Comparison of ENCODE assay signal across 8 cellular contexts in genomic region chr6:150068173-150068785, GRCh38. TPM values are rescaled to one million over a fixed set of nuclear protein-coding genes. Genes with fewer than 3 reads are reported as not detected.
DNase-seq lines count a peak whose midpoint lies in the region; ATAC-seq and TF ChIP-seq lines count a peak whose summit lies in the region.

No MANE protein-coding gene starts in this region.

- TF ChIP-seq CTCF in coronary artery (IDR thresholded peaks at IDR 0.05): no peak

- H3K9me3 Mint-ChIP-seq in naive B cell: no peaks in the 10 kb centered on the region

- H4K20me1 ChIP-seq in BLaER1 treated with 17β-estradiol and CSF1 and Interleukin-3, amounts not matched to agents 10 nM and 100 nM: peaks cover 0 to 17% (median 0%) of the 10 kb centered on the region in 11 experiments; a peak in 5 of 22 replicates

- H3K4me1 Mint-ChIP-seq in naive B cell: peaks cover 15 to 20% (median 19%) of the 10 kb centered on the region in 3 donors

- H3K36me3 ChIP-seq in BLaER1 treated with 17β-estradiol and CSF1 and Interleukin-3, amounts not matched to agents 10 nM and 100 nM: peaks cover 0 to 17% (median 3%) of the 10 kb centered on the region in 11 experiments; a peak in 3 of 22 replicates
- no peaks in the 10 kb centered on the region for H3K36me3 ChIP-seq in MG63

- H3K4me3 Mint-ChIP-seq in naive B cell: peak overlapping the region; percentile 78 to 94 (median 90)

- DNase-seq in MG63: no peak
- DNase-seq in coronary artery (ENCODE audit: low spot score): peak; percentile 54
- no peak for DNase-seq in naive B cell
- no peak for DNase-seq in inferior parietal cortex (ENCODE audit: extremely low spot score)
- DNase-seq in NOMO-1 treated with DMSO at 0.1 percent for 48 hours (lab: John Stamatoyannopoulos, UW; ENCODE audit: unreplicated experiment): no peak
- DNase-seq in activated CD8-positive, alpha-beta memory T cell treated with anti-CD3 and anti-CD28 coated beads, Interleukin-2, amount 50 U/mL, for 4 hours: no peak

- H3K27me3 Mint-ChIP-seq in naive B cell: peaks cover 34 to 51% (median 48%) of the 10 kb centered on the region in 3 donors

- no peaks in the 10 kb centered on the region for H3K9me3 ChIP-seq in BLaER1 treated with 17β-estradiol and CSF1 and Interleukin-3, amounts not matched to agents 10 nM and 100 nM (replicated peaks in 1 of 11)
- no peaks in the 10 kb centered on the region for H3K9me3 ChIP-seq in MG63

- peak overlapping the region; percentile 95 to 99 (median 97) for H3K4me2 ChIP-seq in BLaER1 treated with 17β-estradiol and CSF1 and Interleukin-3, amounts not matched to agents 10 nM and 100 nM

- peaks cover 20 to 43% (median 33%) of the 10 kb centered on the region in 10 experiments for H3K4me1 ChIP-seq in BLaER1 treated with 17β-estradiol and CSF1 and Interleukin-3, amounts not matched to agents 10 nM and 100 nM

- H3K9ac ChIP-seq in BLaER1 treated with 17β-estradiol and CSF1 and Interleukin-3, amounts not matched to agents 10 nM and 100 nM: peak overlapping the region; percentile 64 to 82 (median 77); a peak in 21 of 22 replicates

- peaks cover 0 to 4% of the 10 kb centered on the region in 2 donors for H3K36me3 Mint-ChIP-seq in naive B cell

- peak overlapping the region in 10 of 11 experiments; percentile 32 to 74 (median 58); a peak in 18 of 22 replicates for H3K27ac ChIP-seq in BLaER1 treated with 17β-estradiol and CSF1 and Interleukin-3, amounts not matched to agents 10 nM and 100 nM
- H3K27ac ChIP-seq in coronary artery: peak overlapping the region; percentile 56 to 84

- ATAC-seq in naive B cell (ENCODE audit: low read depth in 2 of 2) (no peak), HG02571 (IDR thresholded peaks at IDR 0.05; ENCODE audit: unreplicated experiment) (no peak)

- peaks cover 0 to 7% (median 0%) of the 10 kb centered on the region in 11 experiments; a peak in 3 of 22 replicates for H3K27me3 ChIP-seq in BLaER1 treated with 17β-estradiol and CSF1 and Interleukin-3, amounts not matched to agents 10 nM and 100 nM
- H3K27me3 ChIP-seq in MG63: no peaks in the 10 kb centered on the region

- peak overlapping the region; percentile 65 to 84 (median 72) for H3K4me3 ChIP-seq in BLaER1 treated with 17β-estradiol and CSF1 and Interleukin-3, amounts not matched to agents 10 nM and 100 nM
- H3K4me3 ChIP-seq in MG63: peak overlapping the region; percentile 74
- H3K4me3 ChIP-seq in coronary artery: peak overlapping the region; percentile 81

- peak overlapping the region in 2 of 6 donors; percentile 31 to 43 for H3K27ac Mint-ChIP-seq in naive B cell

RNA-seq across cellular contexts. Expression of gene ULBP3, which starts 0.6 kb away (rescaled TPM):
- total RNA-seq in MG63 (2014; rRNA removed; shearing (Covaris generic); ENCODE audit: low replicate concordance): 2.9 and 15.8 TPM in 2 replicates
- not detected for polyA plus RNA-seq in naive B cell (ENCODE audit: low read depth in 6 of 6)

RNA-seq across cellular contexts. Expression of gene RAET1L, which starts 42.9 kb away (rescaled TPM):
- 1.4 TPM in 1 of 2 replicates, not detected in the other for total RNA-seq in MG63 (2014; rRNA removed; shearing (Covaris generic); ENCODE audit: low replicate concordance)
- not detected for polyA plus RNA-seq in naive B cell (ENCODE audit: low read depth in 6 of 6)
